In genomic region chr1:151399890-151400235, GRCh38 we compare ENCODE assay signal across 7 cellular contexts. TPM values are rescaled to one million over a fixed set of nuclear protein-coding genes. Genes with fewer than 3 reads are reported as not detected.
DNase-seq lines count a peak whose midpoint lies in the region; ATAC-seq and TF ChIP-seq lines count a peak whose summit lies in the region.

No MANE protein-coding gene starts in this region.

- DNase-seq in GM12865 (ENCODE audit: low read depth) (peak; percentile 22), hepatic stellate cell (ENCODE audit: low spot score) (peak; percentile 26), skeletal muscle cell (ENCODE audit: low read depth) (no peak), DMS79 (lab: John Stamatoyannopoulos, UW) (no peak)
- peak; percentile 18 for DNase-seq in activated naive CD8-positive, alpha-beta T cell treated with anti-CD3 and anti-CD28 coated beads, Interleukin-2, amount 50 U/mL, for 24 hours
- DNase-seq in NK-92 treated with Interleukin-12 subunit alpha and Interleukin-12 subunit beta, amount 100 ng/mL, for 24 hours (lab: John Stamatoyannopoulos, UW), result no peak

- H3K4me3 Mint-ChIP-seq in IgD-negative memory B cell, result peak overlapping the region; percentile 86 to 98 (median 93)
- peak overlapping the region; percentile 90 for H3K4me3 Mint-ChIP-seq in activated naive CD8-positive, alpha-beta T cell treated with anti-CD3 and anti-CD28 coated beads, Interleukin-2, amount 50 U/mL, for 24 hours

- H3K4me3 ChIP-seq in GM12865 (ENCODE audit: low read depth, low read length) (peak overlapping the region; percentile 59), skeletal muscle cell (ENCODE audit: low read depth, low read length) (peak overlapping the region; percentile 96)

- H3K27ac Mint-ChIP-seq in IgD-negative memory B cell, result peak overlapping the region; percentile 41 to 100 (median 95)
- H3K27ac Mint-ChIP-seq in activated naive CD8-positive, alpha-beta T cell treated with anti-CD3 and anti-CD28 coated beads, Interleukin-2, amount 50 U/mL, for 24 hours, result peak overlapping the region; percentile 97

- no peaks in the 10 kb centered on the region for H3K27me3 Mint-ChIP-seq in IgD-negative memory B cell
- no peaks in the 10 kb centered on the region for H3K27me3 Mint-ChIP-seq in activated naive CD8-positive, alpha-beta T cell treated with anti-CD3 and anti-CD28 coated beads, Interleukin-2, amount 50 U/mL, for 24 hours

- H3K4me1 Mint-ChIP-seq in IgD-negative memory B cell, result peaks cover 0 to 16% (median 11%) of the 10 kb centered on the region in 3 donors
- peaks cover 35% of the 10 kb centered on the region for H3K4me1 Mint-ChIP-seq in activated naive CD8-positive, alpha-beta T cell treated with anti-CD3 and anti-CD28 coated beads, Interleukin-2, amount 50 U/mL, for 24 hours

- peaks cover 4% of the 10 kb centered on the region for H3K36me3 Mint-ChIP-seq in IgD-negative memory B cell
- peaks cover 42% of the 10 kb centered on the region for H3K36me3 Mint-ChIP-seq in activated naive CD8-positive, alpha-beta T cell treated with anti-CD3 and anti-CD28 coated beads, Interleukin-2, amount 50 U/mL, for 24 hours (ENCODE audit: low read depth)

- no peak for TF ChIP-seq CTCF in GM12865 (IDR thresholded peaks at IDR 0.05; ENCODE audit: insufficient read depth, low read depth, low read length, missing control alignments)

- H3K9me3 Mint-ChIP-seq in IgD-negative memory B cell, result no peaks in the 10 kb centered on the region
- no peaks in the 10 kb centered on the region for H3K9me3 Mint-ChIP-seq in activated naive CD8-positive, alpha-beta T cell treated with anti-CD3 and anti-CD28 coated beads, Interleukin-2, amount 50 U/mL, for 24 hours

- no peak for ATAC-seq in activated naive CD8-positive, alpha-beta T cell treated with anti-CD3 and anti-CD28 coated beads, Interleukin-2, amount 50 U/mL, for 24 hours

RNA-seq across cellular contexts. Expression of gene PSMB4, which starts 0.5 kb away (rescaled TPM):
- 69.1 TPM for polyA plus RNA-seq in IgD-negative memory B cell

RNA-seq across cellular contexts. Expression of gene SELENBP1, which starts 27.4 kb away (rescaled TPM):
- not detected for polyA plus RNA-seq in IgD-negative memory B cell

RNA-seq across cellular contexts. Expression of gene RFX5, which starts 52.8 kb away (rescaled TPM):
- 106 TPM for polyA plus RNA-seq in IgD-negative memory B cell

RNA-seq across cellular contexts. Expression of gene POGZ, which starts 59.4 kb away (rescaled TPM):
- polyA plus RNA-seq in IgD-negative memory B cell, result 9.4 TPM

Comparison
In these comparisons a context has a peak if more than half of its experiments do, and no peak if none do; other contexts are left out.
1. DNase-seq: peak in GM12865 (single experiment), activated naive CD8-positive, alpha-beta T cell treated with anti-CD3 and anti-CD28 coated beads, Interleukin-2, amount 50 U/mL, for 24 hours (single experiment) and hepatic stellate cell (single experiment); none in skeletal muscle cell (single experiment), DMS79 (single experiment) and NK-92 treated with Interleukin-12 subunit alpha and Interleukin-12 subunit beta, amount 100 ng/mL, for 24 hours (single experiment).